ENCODE assay signal across 1 cellular context in the genomic region with DNA sequence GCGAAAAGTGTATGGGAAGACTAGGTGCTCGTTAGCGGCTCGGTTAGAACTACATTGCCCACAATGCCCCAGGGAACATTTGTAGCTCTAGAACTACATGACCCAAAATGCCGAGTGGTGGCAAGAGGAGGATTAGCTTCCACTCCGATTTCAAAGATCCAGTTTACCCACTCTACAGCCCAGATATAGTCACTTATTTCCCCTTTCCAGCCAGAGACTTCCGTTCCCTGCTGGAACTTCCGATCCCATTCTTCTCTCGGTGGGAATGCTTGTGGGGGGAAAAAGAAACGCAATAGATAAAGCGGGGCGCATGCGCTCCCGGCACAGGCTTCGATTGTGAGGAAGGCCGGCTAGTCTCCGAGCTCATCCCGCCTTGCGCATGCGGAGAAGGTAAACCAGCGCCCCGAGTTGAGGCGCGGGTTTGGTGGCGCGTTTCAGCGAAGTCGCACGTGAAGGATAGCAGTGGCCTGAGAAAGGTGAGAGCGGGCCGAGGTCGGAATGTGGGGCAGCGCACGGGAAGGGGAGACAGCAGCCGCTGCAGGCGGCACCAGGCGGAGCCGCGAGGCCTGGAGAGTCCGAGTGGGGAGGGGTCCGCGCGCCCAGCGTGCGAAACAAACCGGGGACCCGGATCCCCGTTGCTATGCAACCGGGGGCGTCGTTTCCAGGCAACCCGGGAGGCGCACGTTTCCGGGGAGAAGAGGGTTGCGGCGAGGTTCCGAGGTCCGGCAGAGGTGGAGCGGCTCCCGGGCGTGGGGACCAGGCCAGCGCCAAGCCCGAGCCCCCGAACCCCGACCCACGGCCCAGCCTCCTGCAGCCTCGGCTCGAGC.
A peak's percentile ranks its signal among the peaks of the same experiment; 100 is the strongest.
TF ChIP-seq lines count a peak whose summit lies in the region.

A gene with protein sequence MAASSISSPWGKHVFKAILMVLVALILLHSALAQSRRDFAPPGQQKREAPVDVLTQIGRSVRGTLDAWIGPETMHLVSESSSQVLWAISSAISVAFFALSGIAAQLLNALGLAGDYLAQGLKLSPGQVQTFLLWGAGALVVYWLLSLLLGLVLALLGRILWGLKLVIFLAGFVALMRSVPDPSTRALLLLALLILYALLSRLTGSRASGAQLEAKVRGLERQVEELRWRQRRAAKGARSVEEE (plus strand): TSS at position 366 of the 827 bp plus-strand sequence. CDS start 5,536 bp downstream, outside the sequence.

TF ChIP-seq in K562, 482 proteins besides CTCF, POLR2A, EP300 and RAD21 (continued from another document and continues in another):
- TF ChIP-seq, protein P1, sequence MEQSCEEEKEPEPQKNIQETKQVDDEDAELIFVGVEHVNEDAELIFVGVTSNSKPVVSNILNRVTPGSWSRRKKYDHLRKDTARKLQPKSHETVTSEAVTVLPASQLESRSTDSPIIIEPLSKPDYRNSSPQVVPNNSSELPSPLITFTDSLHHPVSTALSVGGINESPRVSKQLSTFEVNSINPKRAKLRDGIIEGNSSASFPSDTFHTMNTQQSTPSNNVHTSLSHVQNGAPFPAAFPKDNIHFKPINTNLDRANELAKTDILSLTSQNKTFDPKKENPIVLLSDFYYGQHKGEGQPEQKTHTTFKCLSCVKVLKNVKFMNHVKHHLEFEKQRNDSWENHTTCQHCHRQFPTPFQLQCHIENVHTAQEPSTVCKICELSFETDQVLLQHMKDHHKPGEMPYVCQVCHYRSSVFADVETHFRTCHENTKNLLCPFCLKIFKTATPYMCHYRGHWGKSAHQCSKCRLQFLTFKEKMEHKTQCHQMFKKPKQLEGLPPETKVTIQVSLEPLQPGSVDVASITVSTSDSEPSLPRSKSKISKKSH (CRISPR knock-in tag; IDR thresholded peaks at IDR 0.05): no peak
- TF ChIP-seq FOXJ2 (tag; IDR thresholded peaks at IDR 0.05): no peak
- TF ChIP-seq, protein P2, sequence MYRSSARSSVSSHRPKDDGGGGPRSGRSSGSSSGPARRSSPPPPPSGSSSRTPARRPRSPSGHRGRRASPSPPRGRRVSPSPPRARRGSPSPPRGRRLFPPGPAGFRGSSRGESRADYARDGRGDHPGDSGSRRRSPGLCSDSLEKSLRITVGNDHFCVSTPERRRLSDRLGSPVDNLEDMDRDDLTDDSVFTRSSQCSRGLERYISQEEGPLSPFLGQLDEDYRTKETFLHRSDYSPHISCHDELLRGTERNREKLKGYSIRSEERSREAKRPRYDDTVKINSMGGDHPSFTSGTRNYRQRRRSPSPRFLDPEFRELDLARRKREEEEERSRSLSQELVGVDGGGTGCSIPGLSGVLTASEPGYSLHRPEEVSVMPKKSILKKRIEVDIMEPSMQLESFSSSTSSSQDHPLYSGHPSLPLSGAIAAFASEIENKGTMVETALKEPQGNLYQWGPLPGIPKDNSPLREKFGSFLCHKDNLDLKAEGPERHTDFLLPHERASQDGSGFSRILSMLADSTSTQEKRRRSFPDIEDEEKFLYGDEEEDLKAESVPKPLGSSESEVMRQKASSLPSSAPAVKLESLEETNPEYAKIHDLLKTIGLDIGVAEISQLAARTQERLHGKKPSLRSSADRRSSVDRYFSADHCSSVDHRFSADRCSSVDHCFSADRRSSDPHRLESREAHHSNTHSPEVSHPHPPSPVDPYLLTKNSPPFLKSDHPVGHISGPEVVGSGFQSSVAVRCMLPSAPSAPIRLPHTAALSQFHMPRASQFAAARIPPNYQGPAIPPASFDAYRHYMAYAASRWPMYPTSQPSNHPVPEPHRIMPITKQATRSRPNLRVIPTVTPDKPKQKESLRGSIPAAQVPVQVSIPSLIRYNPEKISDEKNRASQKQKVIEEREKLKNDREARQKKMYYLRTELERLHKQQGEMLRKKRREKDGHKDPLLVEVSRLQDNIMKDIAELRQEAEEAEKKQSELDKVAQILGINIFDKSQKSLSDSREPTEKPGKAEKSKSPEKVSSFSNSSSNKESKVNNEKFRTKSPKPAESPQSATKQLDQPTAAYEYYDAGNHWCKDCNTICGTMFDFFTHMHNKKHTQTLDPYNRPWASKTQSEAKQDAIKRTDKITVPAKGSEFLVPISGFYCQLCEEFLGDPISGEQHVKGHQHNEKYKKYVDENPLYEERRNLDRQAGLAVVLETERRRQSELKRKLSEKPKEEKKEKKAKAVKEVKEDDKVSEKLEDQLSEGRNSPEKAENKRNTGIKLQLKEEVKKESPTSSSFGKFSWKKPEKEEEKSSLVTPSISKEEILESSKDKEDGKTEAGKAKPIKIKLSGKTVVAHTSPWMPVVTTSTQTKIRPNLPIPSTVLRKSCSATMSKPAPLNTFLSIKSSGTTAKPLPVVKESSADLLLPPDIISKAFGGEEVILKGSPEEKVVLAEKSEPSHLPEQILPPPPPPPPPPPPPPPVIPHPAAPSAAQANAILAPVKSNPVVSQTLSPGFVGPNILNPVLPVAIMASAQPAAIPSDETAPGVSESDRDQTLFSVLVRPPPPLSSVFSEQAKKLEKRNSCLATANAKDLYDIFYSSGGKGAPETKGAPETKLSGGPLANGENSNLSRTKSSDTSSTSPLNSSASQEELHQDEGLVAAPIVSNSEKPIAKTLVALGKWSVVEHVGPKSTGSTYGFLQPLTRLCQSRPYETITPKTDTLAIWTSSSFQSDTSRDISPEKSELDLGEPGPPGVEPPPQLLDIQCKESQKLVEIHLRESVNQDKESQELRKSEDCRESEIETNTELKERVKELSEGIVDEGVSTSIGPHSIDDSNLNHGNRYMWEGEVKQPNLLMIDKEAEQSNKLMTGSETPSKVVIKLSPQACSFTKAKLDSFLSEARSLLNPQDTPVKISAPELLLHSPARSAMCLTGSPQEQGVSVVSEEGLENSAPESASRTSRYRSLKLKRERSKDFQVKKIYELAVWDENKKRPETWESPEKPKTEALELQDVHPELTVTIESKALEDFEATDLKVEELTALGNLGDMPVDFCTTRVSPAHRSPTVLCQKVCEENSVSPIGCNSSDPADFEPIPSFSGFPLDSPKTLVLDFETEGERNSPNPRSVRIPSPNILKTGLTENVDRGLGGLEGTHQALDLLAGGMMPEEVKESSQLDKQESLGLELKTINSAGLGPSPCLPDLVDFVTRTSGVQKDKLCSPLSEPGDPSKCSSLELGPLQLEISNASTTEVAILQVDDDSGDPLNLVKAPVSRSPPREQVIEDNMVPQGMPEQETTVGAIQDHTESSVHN (IDR thresholded peaks at IDR 0.05; ENCODE audit: borderline replicate concordance in 1 of 2, low read depth in 1 of 2): no peak
- TF ChIP-seq ZNF41 (CRISPR knock-in tag; conservative IDR thresholded peaks at IDR 0.05): no peak
- TF ChIP-seq, protein P3, sequence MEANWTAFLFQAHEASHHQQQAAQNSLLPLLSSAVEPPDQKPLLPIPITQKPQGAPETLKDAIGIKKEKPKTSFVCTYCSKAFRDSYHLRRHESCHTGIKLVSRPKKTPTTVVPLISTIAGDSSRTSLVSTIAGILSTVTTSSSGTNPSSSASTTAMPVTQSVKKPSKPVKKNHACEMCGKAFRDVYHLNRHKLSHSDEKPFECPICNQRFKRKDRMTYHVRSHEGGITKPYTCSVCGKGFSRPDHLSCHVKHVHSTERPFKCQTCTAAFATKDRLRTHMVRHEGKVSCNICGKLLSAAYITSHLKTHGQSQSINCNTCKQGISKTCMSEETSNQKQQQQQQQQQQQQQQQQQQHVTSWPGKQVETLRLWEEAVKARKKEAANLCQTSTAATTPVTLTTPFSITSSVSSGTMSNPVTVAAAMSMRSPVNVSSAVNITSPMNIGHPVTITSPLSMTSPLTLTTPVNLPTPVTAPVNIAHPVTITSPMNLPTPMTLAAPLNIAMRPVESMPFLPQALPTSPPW (CRISPR knock-in tag; IDR thresholded peaks at IDR 0.05): no peak
- TF ChIP-seq PRPF4 (IDR thresholded peaks at IDR 0.05; ENCODE audit: insufficient read depth, low read depth, low read length, poor library complexity, severe bottlenecking): no peak
- TF ChIP-seq MYNN (IDR thresholded peaks at IDR 0.05): peak; percentile 91
- peak; percentile 74 for TF ChIP-seq MYNN (CRISPR knock-in tag; IDR thresholded peaks at IDR 0.05)
- no peak for TF ChIP-seq ZNF586 (CRISPR knock-in tag; conservative IDR thresholded peaks at IDR 0.05)
- peak; percentile 38; the same call in 1 of the 2 replicates for TF ChIP-seq CEBPG (CRISPR knock-in tag; IDR thresholded peaks at IDR 0.05)
- no peak for TF ChIP-seq CEBPG (tag; conservative IDR thresholded peaks at IDR 0.05 in 1 of 2, IDR thresholded peaks at IDR 0.05 in 1 of 2)
- no peak for TF ChIP-seq KLF13 (tag; IDR thresholded peaks at IDR 0.05; ENCODE audit: borderline replicate concordance, low read depth)
- TF ChIP-seq EP400 (IDR thresholded peaks at IDR 0.05): peak; percentile 68
- 0 out of 2 replicates have a peak, but pooled peaks have one; percentile 81 for TF ChIP-seq ZNF197 (CRISPR knock-in tag; IDR thresholded peaks at IDR 0.05; ENCODE audit: low read depth)
- no peak for TF ChIP-seq ZNF347 (CRISPR knock-in tag; IDR thresholded peaks at IDR 0.05; ENCODE audit: low read depth)
- no peak for TF ChIP-seq FOXA1 (IDR thresholded peaks at IDR 0.05; ENCODE audit: borderline replicate concordance)
- no peak for TF ChIP-seq SMAD4 (CRISPR knock-in tag; conservative IDR thresholded peaks at IDR 0.05)
- TF ChIP-seq HNRNPLL (IDR thresholded peaks at IDR 0.05; ENCODE audit: low read depth, low read length, poor library complexity, severe bottlenecking): no peak
- TF ChIP-seq, protein P4, sequence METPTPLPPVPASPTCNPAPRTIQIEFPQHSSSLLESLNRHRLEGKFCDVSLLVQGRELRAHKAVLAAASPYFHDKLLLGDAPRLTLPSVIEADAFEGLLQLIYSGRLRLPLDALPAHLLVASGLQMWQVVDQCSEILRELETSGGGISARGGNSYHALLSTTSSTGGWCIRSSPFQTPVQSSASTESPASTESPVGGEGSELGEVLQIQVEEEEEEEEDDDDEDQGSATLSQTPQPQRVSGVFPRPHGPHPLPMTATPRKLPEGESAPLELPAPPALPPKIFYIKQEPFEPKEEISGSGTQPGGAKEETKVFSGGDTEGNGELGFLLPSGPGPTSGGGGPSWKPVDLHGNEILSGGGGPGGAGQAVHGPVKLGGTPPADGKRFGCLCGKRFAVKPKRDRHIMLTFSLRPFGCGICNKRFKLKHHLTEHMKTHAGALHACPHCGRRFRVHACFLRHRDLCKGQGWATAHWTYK (CRISPR knock-in tag; IDR thresholded peaks at IDR 0.05): no peak
- no peak for TF ChIP-seq HIVEP1 (CRISPR knock-in tag; IDR thresholded peaks at IDR 0.05)
- TF ChIP-seq RBM15 (IDR thresholded peaks at IDR 0.05; ENCODE audit: insufficient read depth, low read length): no peak
- TF ChIP-seq STAT5B (CRISPR knock-in tag; IDR thresholded peaks at IDR 0.05): no peak
- TF ChIP-seq, protein P5, sequence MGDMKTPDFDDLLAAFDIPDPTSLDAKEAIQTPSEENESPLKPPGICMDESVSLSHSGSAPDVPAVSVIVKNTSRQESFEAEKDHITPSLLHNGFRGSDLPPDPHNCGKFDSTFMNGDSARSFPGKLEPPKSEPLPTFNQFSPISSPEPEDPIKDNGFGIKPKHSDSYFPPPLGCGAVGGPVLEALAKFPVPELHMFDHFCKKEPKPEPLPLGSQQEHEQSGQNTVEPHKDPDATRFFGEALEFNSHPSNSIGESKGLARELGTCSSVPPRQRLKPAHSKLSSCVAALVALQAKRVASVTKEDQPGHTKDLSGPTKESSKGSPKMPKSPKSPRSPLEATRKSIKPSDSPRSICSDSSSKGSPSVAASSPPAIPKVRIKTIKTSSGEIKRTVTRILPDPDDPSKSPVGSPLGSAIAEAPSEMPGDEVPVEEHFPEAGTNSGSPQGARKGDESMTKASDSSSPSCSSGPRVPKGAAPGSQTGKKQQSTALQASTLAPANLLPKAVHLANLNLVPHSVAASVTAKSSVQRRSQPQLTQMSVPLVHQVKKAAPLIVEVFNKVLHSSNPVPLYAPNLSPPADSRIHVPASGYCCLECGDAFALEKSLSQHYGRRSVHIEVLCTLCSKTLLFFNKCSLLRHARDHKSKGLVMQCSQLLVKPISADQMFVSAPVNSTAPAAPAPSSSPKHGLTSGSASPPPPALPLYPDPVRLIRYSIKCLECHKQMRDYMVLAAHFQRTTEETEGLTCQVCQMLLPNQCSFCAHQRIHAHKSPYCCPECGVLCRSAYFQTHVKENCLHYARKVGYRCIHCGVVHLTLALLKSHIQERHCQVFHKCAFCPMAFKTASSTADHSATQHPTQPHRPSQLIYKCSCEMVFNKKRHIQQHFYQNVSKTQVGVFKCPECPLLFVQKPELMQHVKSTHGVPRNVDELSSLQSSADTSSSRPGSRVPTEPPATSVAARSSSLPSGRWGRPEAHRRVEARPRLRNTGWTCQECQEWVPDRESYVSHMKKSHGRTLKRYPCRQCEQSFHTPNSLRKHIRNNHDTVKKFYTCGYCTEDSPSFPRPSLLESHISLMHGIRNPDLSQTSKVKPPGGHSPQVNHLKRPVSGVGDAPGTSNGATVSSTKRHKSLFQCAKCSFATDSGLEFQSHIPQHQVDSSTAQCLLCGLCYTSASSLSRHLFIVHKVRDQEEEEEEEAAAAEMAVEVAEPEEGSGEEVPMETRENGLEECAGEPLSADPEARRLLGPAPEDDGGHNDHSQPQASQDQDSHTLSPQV (IDR thresholded peaks at IDR 0.05): peak; percentile 89
- TF ChIP-seq SREBF2 (CRISPR knock-in tag; IDR thresholded peaks at IDR 0.05): 0 out of 2 replicates have a peak, but pooled peaks have one; percentile 57
- TF ChIP-seq, protein P6, sequence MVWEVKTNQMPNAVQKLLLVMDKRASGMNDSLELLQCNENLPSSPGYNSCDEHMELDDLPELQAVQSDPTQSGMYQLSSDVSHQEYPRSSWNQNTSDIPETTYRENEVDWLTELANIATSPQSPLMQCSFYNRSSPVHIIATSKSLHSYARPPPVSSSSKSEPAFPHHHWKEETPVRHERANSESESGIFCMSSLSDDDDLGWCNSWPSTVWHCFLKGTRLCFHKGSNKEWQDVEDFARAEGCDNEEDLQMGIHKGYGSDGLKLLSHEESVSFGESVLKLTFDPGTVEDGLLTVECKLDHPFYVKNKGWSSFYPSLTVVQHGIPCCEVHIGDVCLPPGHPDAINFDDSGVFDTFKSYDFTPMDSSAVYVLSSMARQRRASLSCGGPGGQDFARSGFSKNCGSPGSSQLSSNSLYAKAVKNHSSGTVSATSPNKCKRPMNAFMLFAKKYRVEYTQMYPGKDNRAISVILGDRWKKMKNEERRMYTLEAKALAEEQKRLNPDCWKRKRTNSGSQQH (CRISPR knock-in tag; IDR thresholded peaks at IDR 0.05): no peak
- TF ChIP-seq TCF7 (IDR thresholded peaks at IDR 0.05; ENCODE audit: borderline replicate concordance): no peak
- TF ChIP-seq SRF (CRISPR knock-in tag; IDR thresholded peaks at IDR 0.05): peak in 1 of 2 experiments; percentile 39; a peak in 1 of 4 replicates
- TF ChIP-seq ZNF140 (CRISPR knock-in tag; IDR thresholded peaks at IDR 0.05): no peak
- no peak; the same call in 1 of the 2 replicates for TF ChIP-seq TAF7 (tag; IDR thresholded peaks at IDR 0.05)
- TF ChIP-seq BDP1 (IDR thresholded peaks at IDR 0.05; ENCODE audit: insufficient read depth, insufficient read length): no peak
- TF ChIP-seq NR1H2 (CRISPR knock-in tag; IDR thresholded peaks at IDR 0.05): no peak
- no peak for TF ChIP-seq YY1 (IDR thresholded peaks at IDR 0.05; ENCODE audit: borderline replicate concordance in 1 of 3, control insufficient read depth in 1 of 3, extremely low read depth in 1 of 3, insufficient read depth in 3 of 3, insufficient read length in 1 of 3, insufficient replicate concordance in 2 of 3, low read depth in 1 of 3, low read length in 2 of 3)
- TF ChIP-seq, protein P7, sequence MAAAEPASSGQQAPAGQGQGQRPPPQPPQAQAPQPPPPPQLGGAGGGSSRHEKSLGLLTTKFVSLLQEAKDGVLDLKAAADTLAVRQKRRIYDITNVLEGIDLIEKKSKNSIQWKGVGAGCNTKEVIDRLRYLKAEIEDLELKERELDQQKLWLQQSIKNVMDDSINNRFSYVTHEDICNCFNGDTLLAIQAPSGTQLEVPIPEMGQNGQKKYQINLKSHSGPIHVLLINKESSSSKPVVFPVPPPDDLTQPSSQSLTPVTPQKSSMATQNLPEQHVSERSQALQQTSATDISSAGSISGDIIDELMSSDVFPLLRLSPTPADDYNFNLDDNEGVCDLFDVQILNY (CRISPR knock-in tag; IDR thresholded peaks at IDR 0.05): 0 out of 2 replicates have a peak, but pooled peaks have one; percentile 39
- no peak for TF ChIP-seq ELF1 (tag; IDR thresholded peaks at IDR 0.05)
